In genomic region chr13:36282818-36283432, GRCh38 we compare ENCODE assay signal across 8 cellular contexts. TPM values are rescaled to one million over a fixed set of nuclear protein-coding genes. Genes with fewer than 3 reads are reported as not detected.
DNase-seq lines count a peak whose midpoint lies in the region; ATAC-seq, FAIRE-seq and TF ChIP-seq lines count a peak whose summit lies in the region.
"Had no signal": no experiment of that assay in that cellular context is flagged by ENCODE, and none has a peak within 500 bp of the region (broad histone marks: within the 10 kb centered on the region; RNA-seq: fewer than 3 reads in every experiment).

No MANE protein-coding gene starts in this region.

- DNase-seq in GM03348 (ENCODE audit: low spot score) (peak; percentile 57), LHCN-M2 (ENCODE audit: low read depth) (peak; percentile 43), amniotic epithelial cell (ENCODE audit: low read depth) (peak; percentile 48), upper lobe of right lung (no peak), H54 (ENCODE audit: insufficient read length, low spot score) (no peak), posterior vena cava (ENCODE audit: low spot score) (no peak)

- FAIRE-seq in islet of Langerhans (lab: Jason Lieb, UNC): peak; percentile 97
- no peak for FAIRE-seq in H54 (lab: Jason Lieb, UNC)

- H3K4me1 ChIP-seq in upper lobe of right lung: no peaks in the 10 kb centered on the region

- no peak overlapping the region for H3K27ac ChIP-seq in upper lobe of right lung

- TF ChIP-seq POLR2A in H54 (IDR thresholded peaks at IDR 0.05; ENCODE audit: low read depth, low read length): no peak

- no peaks in the 10 kb centered on the region for H3K27me3 ChIP-seq in upper lobe of right lung

- peak; percentile 63 for ATAC-seq in upper lobe of right lung

- H3K36me3 ChIP-seq in upper lobe of right lung: no peaks in the 10 kb centered on the region

- no peak overlapping the region for H3K4me3 ChIP-seq in upper lobe of right lung

- H3K9me3 ChIP-seq in upper lobe of right lung: no peaks in the 10 kb centered on the region

- intact Hi-C loops in upper lobe of right lung (cut with DNase I) (loop anchor here (5.0 kb wide), 1 partner anchor 454 kb away; no protein-coding TSS in a partner anchor), posterior vena cava (cut with DNase I) (loop anchor here (5.0 to 10.0 kb wide), 3 partner anchors 112 to 454 kb away; no protein-coding TSS in a partner anchor)

- peak; percentile 85 for TF ChIP-seq CTCF in upper lobe of right lung (IDR thresholded peaks at IDR 0.05)

RNA-seq across cellular contexts. Expression of gene CCDC169, which starts 14.7 kb away (rescaled TPM):
- 6.5 and 8.1 TPM in 2 replicates for total RNA-seq in LHCN-M2 (2014; rRNA removed)
- polyA plus RNA-seq in LHCN-M2 (2012): 3.3 TPM
- total RNA-seq in upper lobe of right lung: 0.55 TPM
- total RNA-seq in posterior vena cava: under 1 TPM; 0.97 to 1.00 TPM
- total RNA-seq: T-helper 2 cell treated with Interferon-gamma antibody and Interleukin-4, amounts not matched to agents 100 ng/mL and 5 ng/mL, for 36 hours had no signal

Comparison
In these comparisons a context has a peak if more than half of its experiments do, and no peak if none do; other contexts are left out.
1. DNase-seq: peak in GM03348 (single experiment), LHCN-M2 (single experiment) and amniotic epithelial cell (single experiment); none in upper lobe of right lung (single experiment), H54 (single experiment) and posterior vena cava (single experiment).